8 cellular contexts compared by ENCODE assay signal in the genomic region with DNA sequence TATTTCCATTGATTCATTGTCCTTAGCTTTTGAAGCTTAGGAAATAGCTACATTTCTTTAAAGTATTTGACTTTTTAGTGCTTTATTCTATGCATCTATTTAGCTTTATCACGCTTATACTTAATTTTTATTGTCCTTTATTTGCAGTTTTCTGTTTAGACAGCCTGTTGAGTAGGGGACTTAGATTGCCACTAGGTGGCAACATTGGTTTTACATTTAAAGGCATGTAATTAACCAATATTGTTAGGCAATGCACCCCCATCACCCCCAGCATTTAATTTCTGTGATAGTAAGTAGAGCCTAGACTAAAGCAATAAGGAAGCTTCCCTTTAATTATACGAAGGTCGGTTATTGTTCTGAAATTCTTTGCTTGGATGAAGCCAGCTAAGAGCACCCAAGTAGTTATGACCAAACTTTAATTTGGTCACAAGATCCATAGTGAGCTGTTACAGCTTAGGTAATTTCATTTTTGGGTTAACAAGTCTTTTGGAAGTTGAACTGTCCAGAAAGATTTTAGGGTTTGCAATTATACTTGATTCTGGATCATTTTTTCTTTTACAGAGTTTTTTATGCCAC. TPM values are rescaled to one million over a fixed set of nuclear protein-coding genes. Genes with fewer than 3 reads are reported as not detected.
A peak's percentile ranks its signal among the peaks of the same experiment; 100 is the strongest.
DNase-seq lines count a peak whose midpoint lies in the region; ATAC-seq and TF ChIP-seq lines count a peak whose summit lies in the region.

No MANE protein-coding gene starts in this region.

- no peaks in the 10 kb centered on the region for H3K27me3 Mint-ChIP-seq in WTC11 (ENCODE audit: low read depth)

- WGBS in hepatocyte (ENCODE audit: low lambda C conversion rate, missing lambda C conversion rate) = 58% methylated on average over 3 of the region's 3 CpGs
- WGBS in suprapubic skin = 46% methylated on average over 3 of the region's 3 CpGs

- H3K36me3 Mint-ChIP-seq in WTC11 = no peaks in the 10 kb centered on the region
- H3K36me3 Mint-ChIP-seq in stimulated activated effector memory CD8-positive, alpha-beta T cell treated with anti-CD3 and anti-CD28 coated beads, Interleukin-12 subunit alpha, Interleukin-12 subunit beta, amount 100 ng/mL, for 72 hours = no peaks in the 10 kb centered on the region

- ATAC-seq in WTC11 = peak; percentile 65; the same call in 1 of the 2 replicates
- no peak for ATAC-seq in stimulated activated effector memory CD8-positive, alpha-beta T cell treated with anti-CD3 and anti-CD28 coated beads, Interleukin-12 subunit alpha, Interleukin-12 subunit beta, amount 100 ng/mL, for 72 hours

- H3K36me3 ChIP-seq in hepatocyte (replicated peaks; ENCODE audit: insufficient read depth, low read depth) (no peaks in the 10 kb centered on the region), suprapubic skin (no peaks in the 10 kb centered on the region)

- H3K4me2 ChIP-seq in hepatocyte = no peak overlapping the region

- TF ChIP-seq CTCF in WTC11 (IDR thresholded peaks at IDR 0.05) (no peak; the same call in none of the 2 replicates), hepatocyte (IDR thresholded peaks at IDR 0.05; ENCODE audit: poor library complexity) (peak; percentile 88), suprapubic skin (IDR thresholded peaks at IDR 0.05) (peak; percentile 19 to 56)

- no peak overlapping the region for H2AFZ ChIP-seq in hepatocyte

- H3K9me3 ChIP-seq in hepatocyte (ENCODE audit: low read depth) (no peaks in the 10 kb centered on the region), suprapubic skin (no peaks in the 10 kb centered on the region)

- H3K79me2 ChIP-seq in hepatocyte = no peaks in the 10 kb centered on the region

- H3K4me1 Mint-ChIP-seq in WTC11 = no peaks in the 10 kb centered on the region
- no peaks in the 10 kb centered on the region for H3K4me1 Mint-ChIP-seq in stimulated activated effector memory CD8-positive, alpha-beta T cell treated with anti-CD3 and anti-CD28 coated beads, Interleukin-12 subunit alpha, Interleukin-12 subunit beta, amount 100 ng/mL, for 72 hours

- H3K27ac ChIP-seq in hepatocyte = no peak overlapping the region
- no peak overlapping the region for H3K27ac ChIP-seq in suprapubic skin

- no peaks in the 10 kb centered on the region for H4K20me1 ChIP-seq in hepatocyte (ENCODE audit: insufficient read depth, poor library complexity, severe bottlenecking)

- no peaks in the 10 kb centered on the region for H3K27me3 ChIP-seq in hepatocyte
- no peaks in the 10 kb centered on the region for H3K27me3 ChIP-seq in suprapubic skin

- CTCF ChIA-PET in WTC11 (lab: Charles Lee) = interaction anchor here (0.6 to 2.8 kb wide), 11 partner anchors 9 to 188 kb away, joined by 3 to 31 read pairs (median 4); a partner anchor contains a TSS

- H3K4me3 ChIP-seq in hepatocyte = no peak overlapping the region
- H3K4me3 ChIP-seq in suprapubic skin = no peak overlapping the region

- no peaks in the 10 kb centered on the region for H3K4me1 ChIP-seq in hepatocyte (ENCODE audit: insufficient read depth)
- H3K4me1 ChIP-seq in suprapubic skin = no peaks in the 10 kb centered on the region

- TF ChIP-seq EP300 in suprapubic skin (IDR thresholded peaks at IDR 0.05) = no peak

- no peak for TF ChIP-seq POLR2A in suprapubic skin (IDR thresholded peaks at IDR 0.05)

- POLR2A ChIA-PET in WTC11 (lab: Charles Lee) = no interaction called here

- H3K4me3 Mint-ChIP-seq in WTC11 = no peak overlapping the region
- no peak overlapping the region for H3K4me3 Mint-ChIP-seq in stimulated activated effector memory CD8-positive, alpha-beta T cell treated with anti-CD3 and anti-CD28 coated beads, Interleukin-12 subunit alpha, Interleukin-12 subunit beta, amount 100 ng/mL, for 72 hours

- no peaks in the 10 kb centered on the region; the same call in 1 of the 2 replicates for H3K9me3 Mint-ChIP-seq in WTC11
- no peaks in the 10 kb centered on the region for H3K9me3 Mint-ChIP-seq in stimulated activated effector memory CD8-positive, alpha-beta T cell treated with anti-CD3 and anti-CD28 coated beads, Interleukin-12 subunit alpha, Interleukin-12 subunit beta, amount 100 ng/mL, for 72 hours

- H3K9me2 ChIP-seq in hepatocyte (replicated peaks; ENCODE audit: insufficient read depth) = no peaks in the 10 kb centered on the region

- no peak overlapping the region for H3K27ac Mint-ChIP-seq in WTC11
- H3K27ac Mint-ChIP-seq in stimulated activated effector memory CD8-positive, alpha-beta T cell treated with anti-CD3 and anti-CD28 coated beads, Interleukin-12 subunit alpha, Interleukin-12 subunit beta, amount 100 ng/mL, for 72 hours = no peak overlapping the region

- peak; percentile 70 for DNase-seq in DMS 273 (lab: John Stamatoyannopoulos, UW; ENCODE audit: unreplicated experiment)
- no peak for DNase-seq in DMS 273 treated with DMSO at 0.1 percent for 48 hours (lab: John Stamatoyannopoulos, UW)
- peak; percentile 9 for DNase-seq in NCI-H1105 (lab: John Stamatoyannopoulos, UW)
- no peak for DNase-seq in WTC11 (ENCODE audit: low spot score)
- DNase-seq in hepatocyte (ENCODE audit: low spot score) = peak; percentile 72
- no peak for DNase-seq in suprapubic skin (ENCODE audit: low spot score in 2 of 2)
- no peak for DNase-seq in stimulated activated effector memory CD8-positive, alpha-beta T cell treated with anti-CD3 and anti-CD28 coated beads, Interleukin-12 subunit alpha, Interleukin-12 subunit beta, amount 100 ng/mL, for 72 hours (ENCODE audit: low spot score in 2 of 2)
- no peak for DNase-seq in islet precursor cell

TF ChIP-seq in WTC11, 78 proteins besides CTCF, POLR2A, EP300 and RAD21:
- TF ChIP-seq, protein P1, sequence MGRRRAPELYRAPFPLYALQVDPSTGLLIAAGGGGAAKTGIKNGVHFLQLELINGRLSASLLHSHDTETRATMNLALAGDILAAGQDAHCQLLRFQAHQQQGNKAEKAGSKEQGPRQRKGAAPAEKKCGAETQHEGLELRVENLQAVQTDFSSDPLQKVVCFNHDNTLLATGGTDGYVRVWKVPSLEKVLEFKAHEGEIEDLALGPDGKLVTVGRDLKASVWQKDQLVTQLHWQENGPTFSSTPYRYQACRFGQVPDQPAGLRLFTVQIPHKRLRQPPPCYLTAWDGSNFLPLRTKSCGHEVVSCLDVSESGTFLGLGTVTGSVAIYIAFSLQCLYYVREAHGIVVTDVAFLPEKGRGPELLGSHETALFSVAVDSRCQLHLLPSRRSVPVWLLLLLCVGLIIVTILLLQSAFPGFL (CRISPR knock-in tag; IDR thresholded peaks at IDR 0.05; ENCODE audit: borderline replicate concordance) = no peak
- no peak for TF ChIP-seq ETV6 (CRISPR knock-in tag; IDR thresholded peaks at IDR 0.05)
- TF ChIP-seq OVOL2 (CRISPR knock-in tag; IDR thresholded peaks at IDR 0.05; ENCODE audit: borderline replicate concordance) = no peak
- TF ChIP-seq, protein P2, sequence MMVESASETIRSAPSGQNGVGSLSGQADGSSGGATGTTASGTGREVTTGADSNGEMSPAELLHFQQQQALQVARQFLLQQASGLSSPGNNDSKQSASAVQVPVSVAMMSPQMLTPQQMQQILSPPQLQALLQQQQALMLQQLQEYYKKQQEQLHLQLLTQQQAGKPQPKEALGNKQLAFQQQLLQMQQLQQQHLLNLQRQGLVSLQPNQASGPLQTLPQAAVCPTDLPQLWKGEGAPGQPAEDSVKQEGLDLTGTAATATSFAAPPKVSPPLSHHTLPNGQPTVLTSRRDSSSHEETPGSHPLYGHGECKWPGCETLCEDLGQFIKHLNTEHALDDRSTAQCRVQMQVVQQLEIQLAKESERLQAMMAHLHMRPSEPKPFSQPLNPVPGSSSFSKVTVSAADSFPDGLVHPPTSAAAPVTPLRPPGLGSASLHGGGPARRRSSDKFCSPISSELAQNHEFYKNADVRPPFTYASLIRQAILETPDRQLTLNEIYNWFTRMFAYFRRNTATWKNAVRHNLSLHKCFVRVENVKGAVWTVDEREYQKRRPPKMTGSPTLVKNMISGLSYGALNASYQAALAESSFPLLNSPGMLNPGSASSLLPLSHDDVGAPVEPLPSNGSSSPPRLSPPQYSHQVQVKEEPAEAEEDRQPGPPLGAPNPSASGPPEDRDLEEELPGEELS (CRISPR knock-in tag; IDR thresholded peaks at IDR 0.05) = no peak
- TF ChIP-seq FOXJ3 (CRISPR knock-in tag; IDR thresholded peaks at IDR 0.05; ENCODE audit: borderline replicate concordance) = no peak
- no peak for TF ChIP-seq ZNF671 (CRISPR knock-in tag; IDR thresholded peaks at IDR 0.05)
- TF ChIP-seq ZNF423 (CRISPR knock-in tag; IDR thresholded peaks at IDR 0.05) = no peak
- TF ChIP-seq KAT7 (CRISPR knock-in tag; IDR thresholded peaks at IDR 0.05; ENCODE audit: borderline replicate concordance) = no peak
- no peak for TF ChIP-seq ZNF396 (CRISPR knock-in tag; IDR thresholded peaks at IDR 0.05; ENCODE audit: borderline replicate concordance)
- TF ChIP-seq RORB (CRISPR knock-in tag; IDR thresholded peaks at IDR 0.05) = no peak
- TF ChIP-seq, protein P3, sequence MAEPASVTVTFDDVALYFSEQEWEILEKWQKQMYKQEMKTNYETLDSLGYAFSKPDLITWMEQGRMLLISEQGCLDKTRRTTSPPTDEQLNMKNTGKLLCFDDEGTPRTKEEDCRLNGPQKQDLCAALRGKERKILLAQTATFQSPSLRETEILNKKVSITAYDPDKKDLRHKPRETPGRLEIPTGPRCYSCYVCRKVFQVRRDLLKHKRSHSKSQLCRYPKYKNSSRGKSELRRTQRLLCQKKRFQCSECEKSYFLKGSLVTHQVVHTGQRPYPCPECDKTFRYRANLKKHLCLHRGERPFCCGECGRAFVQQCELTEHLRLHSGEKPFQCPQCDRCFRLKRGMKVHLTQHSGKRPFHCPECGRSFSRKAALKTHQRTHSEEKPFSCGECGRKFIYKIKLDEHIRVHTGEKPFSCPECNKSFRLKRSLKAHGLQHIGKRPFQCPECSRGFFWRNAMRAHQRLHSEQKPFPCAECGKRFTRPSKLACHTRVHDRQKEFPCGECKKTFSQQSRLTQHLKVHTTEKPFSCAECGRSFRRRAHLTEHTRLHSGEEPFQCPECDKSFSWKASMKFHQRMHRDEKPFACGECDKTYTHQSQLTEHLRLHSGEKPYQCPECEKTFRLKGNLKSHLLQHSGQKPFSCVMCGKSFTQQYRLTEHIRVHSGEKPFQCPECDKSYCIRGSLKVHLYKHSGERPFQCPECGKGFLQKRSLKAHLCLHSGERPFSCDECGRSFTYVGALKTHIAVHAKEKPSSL (CRISPR knock-in tag; conservative IDR thresholded peaks at IDR 0.05) = no peak
- no peak for TF ChIP-seq GTF2I (CRISPR knock-in tag; conservative IDR thresholded peaks at IDR 0.05)
- TF ChIP-seq NFYB (CRISPR knock-in tag; conservative IDR thresholded peaks at IDR 0.05; ENCODE audit: low read depth) = no peak

RNA-seq across cellular contexts. Expression of a gene that starts 36.5 kb away (rescaled TPM):
- total RNA-seq in WTC11 (2021) (2.4 to 3.1 TPM (median 2.7 TPM) in 3 replicates), hepatocyte (10.8 TPM in 2 replicates), suprapubic skin (1 to 10 TPM; 3.0 to 6.5 (median 6.0) TPM)
- polyA plus RNA-seq in hepatocyte = 5.7 TPM in 2 replicates

Comparison
In these comparisons a context has a peak if more than half of its experiments do, and no peak if none do; other contexts are left out.
1. DNase-seq: peak in DMS 273 (single experiment), NCI-H1105 (single experiment) and hepatocyte (single experiment); none in DMS 273 treated with DMSO at 0.1 percent for 48 hours (single experiment), WTC11 (single experiment), suprapubic skin (0 of 2), stimulated activated effector memory CD8-positive, alpha-beta T cell treated with anti-CD3 and anti-CD28 coated beads, Interleukin-12 subunit alpha, Interleukin-12 subunit beta, amount 100 ng/mL, for 72 hours (0 of 2) and islet precursor cell (single experiment).